Comparison of ENCODE assay signal across 11 cellular contexts in genomic region chrX:15988661-15989603, GRCh38.
DNase-seq lines count a peak whose midpoint lies in the region; ATAC-seq and TF ChIP-seq lines count a peak whose summit lies in the region.
"Had no signal": no experiment of that assay in that cellular context is flagged by ENCODE, and none has a peak within 500 bp of the region (broad histone marks: within the 10 kb centered on the region; RNA-seq: fewer than 3 reads in every experiment).

No MANE protein-coding gene starts in this region.

- ATAC-seq in activated naive CD4-positive, alpha-beta T cell treated with anti-CD3 and anti-CD28 coated beads, Interleukin-2, amount 50 U/mL, for 72 hours, result no peak
- ATAC-seq: natural killer cell had no signal

- intact Hi-C loops in left ventricle myocardium inferior (cut with micrococcal nuclease), result no loop called here
- intact Hi-C loops in cardiac septum (cut with DNase I), result no loop called here

- peaks cover 12 to 14% of the 10 kb centered on the region in 2 donors for H3K27me3 Mint-ChIP-seq in CD8-positive, alpha-beta memory T cell

- H3K4me3 ChIP-seq in left ventricle myocardium inferior (no peak overlapping the region), SJSA1 (no peak overlapping the region)
- H3K4me3 ChIP-seq in CD8-positive, alpha-beta memory T cell (ENCODE audit: low read length), result no peak overlapping the region

- H3K27me3 ChIP-seq in left ventricle myocardium inferior (ENCODE audit: low read depth) (no peaks in the 10 kb centered on the region), SJSA1 (replicated peaks) (no peaks in the 10 kb centered on the region)
- H3K27me3 ChIP-seq in CD8-positive, alpha-beta memory T cell (ENCODE audit: insufficient read depth, low read length, poor library complexity, severe bottlenecking), result no peaks in the 10 kb centered on the region

- peak overlapping the region; percentile 73 for H3K27ac ChIP-seq in left ventricle myocardium inferior (replicated peaks)
- H3K27ac ChIP-seq in SJSA1, result peak overlapping the region; percentile 39; the same call in 1 of the 2 replicates
- no peak overlapping the region for H3K27ac ChIP-seq in CD8-positive, alpha-beta memory T cell (ENCODE audit: low read depth, low read length)
- H3K27ac ChIP-seq: VCaP had no signal

- peaks cover 0 to 2% (median 0%) of the 10 kb centered on the region in 3 donors for H3K36me3 Mint-ChIP-seq in CD8-positive, alpha-beta memory T cell
- no peaks in the 10 kb centered on the region for H3K36me3 Mint-ChIP-seq in activated naive CD4-positive, alpha-beta T cell treated with anti-CD3 and anti-CD28 coated beads, Interleukin-2, amount 50 U/mL, for 72 hours
- H3K36me3 Mint-ChIP-seq: natural killer cell had no signal

- peaks cover 0 to 2% (median 0%) of the 10 kb centered on the region in 5 donors for H3K9me3 Mint-ChIP-seq in CD8-positive, alpha-beta memory T cell
- H3K9me3 Mint-ChIP-seq in activated naive CD4-positive, alpha-beta T cell treated with anti-CD3 and anti-CD28 coated beads, Interleukin-2, amount 50 U/mL, for 72 hours, result peaks cover 0 to 10% of the 10 kb centered on the region in 2 donors
- H3K9me3 Mint-ChIP-seq: natural killer cell had no signal

- TF ChIP-seq CTCF in left ventricle myocardium inferior (IDR thresholded peaks at IDR 0.05; ENCODE audit: borderline replicate concordance) (no peak), GM13977 (IDR thresholded peaks at IDR 0.05; ENCODE audit: extremely low read depth, insufficient read depth, missing control alignments) (no peak)

- CTCF ChIA-PET in CD8-positive, alpha-beta memory T cell (lab: Charles Lee), result no interaction called here

- in situ Hi-C loops in GM13977 (cut with MboI; ENCODE audit: low pct_unique_long_range_greater_than_20kb, low sequenced_read_pairs, unreplicated experiment), result no loop called here

- POLR2A ChIA-PET in CD8-positive, alpha-beta memory T cell (lab: Charles Lee), result no interaction called here

- H3K4me1 ChIP-seq in left ventricle myocardium inferior (no peaks in the 10 kb centered on the region), SJSA1 (replicated peaks) (peaks cover 12% of the 10 kb centered on the region)
- H3K4me1 ChIP-seq in CD8-positive, alpha-beta memory T cell (ENCODE audit: insufficient read depth, low read length), result no peaks in the 10 kb centered on the region

- H3K4me1 Mint-ChIP-seq in CD8-positive, alpha-beta memory T cell, result no peaks in the 10 kb centered on the region
- H3K4me1 Mint-ChIP-seq: natural killer cell had no signal

- no peak overlapping the region for H3K27ac Mint-ChIP-seq in CD8-positive, alpha-beta memory T cell
- H3K27ac Mint-ChIP-seq in activated naive CD4-positive, alpha-beta T cell treated with anti-CD3 and anti-CD28 coated beads, Interleukin-2, amount 50 U/mL, for 72 hours, result no peak overlapping the region
- H3K27ac Mint-ChIP-seq: natural killer cell had no signal

- H3K36me3 ChIP-seq in left ventricle myocardium inferior, result no peaks in the 10 kb centered on the region
- H3K36me3 ChIP-seq in SJSA1, result no peaks in the 10 kb centered on the region
- H3K36me3 ChIP-seq in CD8-positive, alpha-beta memory T cell (ENCODE audit: insufficient read depth, low read length), result no peaks in the 10 kb centered on the region

- no peak for DNase-seq in left ventricle myocardium inferior
- no peak for DNase-seq in cardiac septum (ENCODE audit: low spot score)
- peak in 1 of 2 experiments; percentile 33 for DNase-seq in SJSA1 (ENCODE audit: low read depth in 1 of 2, low spot score in 2 of 2)
- peak; percentile 48 for DNase-seq in glomerular endothelial cell (ENCODE audit: extremely low read depth, low read depth, low spot score)
- no peak for DNase-seq in CD8-positive, alpha-beta memory T cell
- no peak for DNase-seq in activated naive CD4-positive, alpha-beta T cell treated with anti-CD3 and anti-CD28 coated beads, Interleukin-2, amount 50 U/mL, for 72 hours (ENCODE audit: low spot score in 2 of 2)
- no peak for DNase-seq in GM13977 (ENCODE audit: low spot score)
- no peak for DNase-seq in Ammon's horn (ENCODE audit: low spot score)
- DNase-seq: natural killer cell, NCI-H1092 had no signal

- no peak overlapping the region for H3K4me3 Mint-ChIP-seq in CD8-positive, alpha-beta memory T cell
- H3K4me3 Mint-ChIP-seq: natural killer cell had no signal

- no peaks in the 10 kb centered on the region for H3K9me3 ChIP-seq in left ventricle myocardium inferior (replicated peaks)
- no peaks in the 10 kb centered on the region for H3K9me3 ChIP-seq in SJSA1 (replicated peaks)
- H3K9me3 ChIP-seq in CD8-positive, alpha-beta memory T cell (ENCODE audit: low read length), result no peaks in the 10 kb centered on the region
